In genomic region chr22:38412435-38413084, GRCh38 we compare ENCODE assay signal across 1 cellular context.
A peak's percentile ranks its signal among the peaks of the same experiment; 100 is the strongest.
TF ChIP-seq lines count a peak whose summit lies in the region.

No MANE protein-coding gene starts in this region.

TF ChIP-seq in GM12878, 131 proteins besides CTCF, POLR2A, EP300 and RAD21:
- TF ChIP-seq SUPT20H (IDR thresholded peaks at IDR 0.05; ENCODE audit: borderline replicate concordance, control insufficient read depth, low read depth, low read length) (no peak), SMC3 (IDR thresholded peaks at IDR 0.05; ENCODE audit: borderline replicate concordance, low read length) (peak; percentile 47), JUNB (IDR thresholded peaks at IDR 0.05) (no peak), USF1 (IDR thresholded peaks at IDR 0.05; ENCODE audit: borderline replicate concordance, extremely low read length, insufficient read depth, low read depth, low read length) (peak; percentile 40), YY1 (IDR thresholded peaks at IDR 0.05; ENCODE audit: low read depth, low read length) (0 out of 2 replicates have a peak, but pooled peaks have one; percentile 36), GATAD2B (conservative IDR thresholded peaks at IDR 0.05; ENCODE audit: low read depth) (0 out of 2 replicates have a peak, but pooled peaks have one; percentile 36)
